Comparison of ENCODE assay signal across 8 cellular contexts in the genomic region with DNA sequence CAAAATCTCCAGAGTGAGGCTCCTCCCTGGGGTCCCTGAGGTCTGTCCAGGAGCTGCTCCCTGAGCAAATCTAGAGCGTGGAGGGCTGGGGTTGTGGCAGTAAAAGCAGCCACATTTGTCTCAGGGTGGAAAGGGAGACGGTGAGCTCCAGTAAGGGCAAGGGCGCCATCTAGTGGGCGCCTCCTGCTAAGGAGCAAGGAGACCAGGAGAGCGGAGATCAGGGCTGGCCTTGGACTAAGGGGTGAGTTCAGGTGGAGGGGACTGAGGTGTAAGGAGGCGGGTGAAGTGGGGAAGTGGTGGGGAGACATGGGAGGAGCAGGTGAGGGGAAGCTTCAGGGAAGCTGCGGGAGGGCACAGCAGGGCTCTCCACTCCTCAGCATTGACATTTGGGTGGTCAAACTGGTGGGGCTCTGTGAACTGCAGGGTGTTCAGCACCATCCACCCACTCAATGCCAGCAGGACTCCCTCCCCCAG. TPM values are rescaled to one million over a fixed set of nuclear protein-coding genes. Genes with fewer than 3 reads are reported as not detected.
A peak's percentile ranks its signal among the peaks of the same experiment; 100 is the strongest.
DNase-seq lines count a peak whose midpoint lies in the region; ATAC-seq and TF ChIP-seq lines count a peak whose summit lies in the region.

No MANE protein-coding gene starts in this region.

- no peak overlapping the region for H2AK5ac ChIP-seq in mesenchymal stem cell (ENCODE audit: low read length, severe bottlenecking)

- no peaks in the 10 kb centered on the region for H3K9me3 ChIP-seq in mesenchymal stem cell (ENCODE audit: control insufficient read depth, low read length)

- DNase-seq in CD14-positive monocyte (ENCODE audit: low spot score) (peak; percentile 80), NCI-H748 (lab: John Stamatoyannopoulos, UW; ENCODE audit: unreplicated experiment) (peak; percentile 84), ecto neural progenitor cell (ENCODE audit: low spot score) (peak; percentile 85), mesenchymal stem cell (peak; percentile 69)
- DNase-seq in activated CD4-positive, alpha-beta T cell treated with anti-CD3 and anti-CD28 coated beads, Interleukin-2, amount 50 U/mL, for 4 hours, result peak; percentile 83
- DNase-seq in stimulated activated CD8-positive, alpha-beta memory T cell treated with anti-CD3 and anti-CD28 coated beads, Interleukin-15, amount 100 ng/mL, for 48 hours (ENCODE audit: low read depth in 2 of 2), result peak; percentile 61 to 69

- H3K4me1 ChIP-seq in mesenchymal stem cell (ENCODE audit: control insufficient read depth, insufficient read depth, low read depth, low read length), result no peaks in the 10 kb centered on the region

- H3K9me3 Mint-ChIP-seq in CD14-positive monocyte, result peaks cover 0 to 2% (median 0%) of the 10 kb centered on the region in 7 donors

- H3K36me3 ChIP-seq in mesenchymal stem cell (ENCODE audit: control insufficient read depth in 1 of 2, insufficient read depth in 2 of 2, low read depth in 1 of 2, low read length in 2 of 2), result no peaks in the 10 kb centered on the region

- no peak overlapping the region for H4K91ac ChIP-seq in mesenchymal stem cell (ENCODE audit: low read length)

- peaks cover 13 to 23% (median 13%) of the 10 kb centered on the region in 3 donors for H3K27me3 Mint-ChIP-seq in CD14-positive monocyte (ENCODE audit: low read depth in 3 of 3)

- H3K27ac ChIP-seq in mesenchymal stem cell (ENCODE audit: low read length, poor library complexity, severe bottlenecking), result no peak overlapping the region

- H2BK12ac ChIP-seq in mesenchymal stem cell (ENCODE audit: low read length in 2 of 2), result no peak overlapping the region

- no peak overlapping the region for H3K4ac ChIP-seq in mesenchymal stem cell (ENCODE audit: low read depth in 1 of 2, low read length in 2 of 2)

- H3K4me3 Mint-ChIP-seq in CD14-positive monocyte, result no peak overlapping the region

- peak; percentile 92 for TF ChIP-seq CTCF in CD14-positive monocyte (IDR thresholded peaks at IDR 0.05)

- no peak overlapping the region for H2BK120ac ChIP-seq in mesenchymal stem cell (ENCODE audit: low read depth, low read length)

- no peak overlapping the region for H3K4me2 ChIP-seq in mesenchymal stem cell (ENCODE audit: low read length, poor library complexity, severe bottlenecking)

- peak; percentile 49 for ATAC-seq in HG02798 (IDR thresholded peaks at IDR 0.05; ENCODE audit: poor library complexity, unreplicated experiment)
- no peak for ATAC-seq in GM18511 (IDR thresholded peaks at IDR 0.05; ENCODE audit: unreplicated experiment)

- no peak overlapping the region for H3K9ac ChIP-seq in mesenchymal stem cell (ENCODE audit: low read length)

- 10% methylated on average over 7 of the region's 7 CpGs for WGBS in mesenchymal stem cell

- H4K8ac ChIP-seq in mesenchymal stem cell (ENCODE audit: low read length), result no peak overlapping the region

- no peak overlapping the region for H3K18ac ChIP-seq in mesenchymal stem cell (ENCODE audit: low read depth in 1 of 2, low read length in 2 of 2)

- peak overlapping the region in 1 of 7 donors; percentile 41 for H3K27ac Mint-ChIP-seq in CD14-positive monocyte

- H2BK5ac ChIP-seq in mesenchymal stem cell (ENCODE audit: low read depth, low read length, poor library complexity, severe bottlenecking), result no peak overlapping the region

- peaks cover 0 to 3% of the 10 kb centered on the region in 2 donors for H3K36me3 Mint-ChIP-seq in CD14-positive monocyte

- H3K79me1 ChIP-seq in mesenchymal stem cell (replicated peaks; ENCODE audit: low read length, poor library complexity, severe bottlenecking), result no peaks in the 10 kb centered on the region

- peaks cover 8% of the 10 kb centered on the region for H3K4me1 Mint-ChIP-seq in CD14-positive monocyte

- H3K23ac ChIP-seq in mesenchymal stem cell (ENCODE audit: low read length in 2 of 2), result no peak overlapping the region

- H3K14ac ChIP-seq in mesenchymal stem cell (ENCODE audit: low read length in 2 of 2), result no peak overlapping the region

- intact Hi-C loops in CD14-positive monocyte (cut with micrococcal nuclease), result loop anchor here (1.0 to 5.0 kb wide), 3 partner anchors 33 to 122 kb away; no protein-coding TSS in a partner anchor

- no peak overlapping the region for H2AFZ ChIP-seq in mesenchymal stem cell (ENCODE audit: low read depth, low read length)

- peaks cover 37 to 93% of the 10 kb centered on the region in 2 experiments for H3K27me3 ChIP-seq in mesenchymal stem cell (ENCODE audit: control insufficient read depth in 1 of 2, insufficient read depth in 1 of 2, low read length in 2 of 2)

- H3K4me3 ChIP-seq in mesenchymal stem cell (ENCODE audit: insufficient read depth in 1 of 2, low read depth in 1 of 2, low read length in 2 of 2), result no peak overlapping the region

- H2BK15ac ChIP-seq in mesenchymal stem cell (ENCODE audit: low read depth, poor library complexity, severe bottlenecking), result no peak overlapping the region

RNA-seq across cellular contexts. Expression of gene CEACAM21, which starts 5.3 kb away (rescaled TPM):
- 1 to 10 TPM; 4.1 to 6.4 TPM for polyA plus RNA-seq in CD14-positive monocyte
- polyA plus RNA-seq in mesenchymal stem cell (2013, experiment 1 of 2), result 0.10 TPM
- polyA plus RNA-seq in mesenchymal stem cell (2013, experiment 2 of 2), result 0.14 TPM

RNA-seq across cellular contexts. Expression of gene CEACAM4, which starts 56.2 kb away (rescaled TPM):
- polyA plus RNA-seq in CD14-positive monocyte, result 10 to 100 TPM; 23.1 to 27.5 TPM
- polyA plus RNA-seq in mesenchymal stem cell (2013, experiment 1 of 2), result not detected
- polyA plus RNA-seq in mesenchymal stem cell (2013, experiment 2 of 2), result not detected
